In the genomic region with DNA sequence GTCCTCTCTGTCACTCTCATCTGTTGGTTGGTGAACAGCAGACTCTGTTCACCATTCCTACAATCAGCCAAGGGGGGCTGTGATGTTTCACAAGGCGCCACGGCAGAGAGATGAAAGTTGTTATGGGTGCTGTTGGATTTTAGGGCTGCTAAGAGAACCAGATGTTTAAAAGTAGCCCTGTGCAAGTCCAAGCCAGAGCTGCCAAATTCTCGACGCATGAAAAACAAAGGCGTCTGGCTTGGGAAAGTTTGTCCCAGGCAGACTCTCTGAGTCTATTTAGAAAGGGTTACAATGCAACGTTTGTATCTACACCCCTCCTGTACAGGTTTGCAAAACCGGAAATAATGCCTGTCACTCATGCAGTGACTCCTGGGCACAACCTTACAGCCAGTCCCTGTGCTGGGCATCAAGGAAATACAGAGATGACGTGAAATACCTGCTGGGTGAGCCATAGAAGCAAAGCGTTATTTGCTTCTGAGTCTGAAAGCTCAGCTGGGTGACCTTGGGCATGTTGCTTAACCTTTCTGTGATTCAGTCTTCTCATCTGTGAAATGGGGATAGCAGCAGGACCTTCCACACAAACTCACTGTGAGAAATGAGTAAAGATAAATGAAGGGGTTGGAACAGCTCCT, we compare ENCODE assay signal across 2 cellular contexts.
TF ChIP-seq lines count a peak whose summit lies in the region.

No MANE protein-coding gene starts in this region.

TF ChIP-seq in SK-N-SH, 30 proteins besides CTCF, POLR2A, EP300 and RAD21 (continued from another document):
- no peak for TF ChIP-seq IRF3 (IDR thresholded peaks at IDR 0.05; ENCODE audit: low read depth, low read length)
- no peak for TF ChIP-seq TCF12 (IDR thresholded peaks at IDR 0.05)
- no peak for TF ChIP-seq PBX3 (IDR thresholded peaks at IDR 0.05)
- TF ChIP-seq FOXM1 (IDR thresholded peaks at IDR 0.05; ENCODE audit: low read depth): no peak
- no peak for TF ChIP-seq RFX5 (IDR thresholded peaks at IDR 0.05; ENCODE audit: low read length)
- TF ChIP-seq TEAD4 (IDR thresholded peaks at IDR 0.05; ENCODE audit: borderline replicate concordance, insufficient read depth): no peak
- TF ChIP-seq, protein P1, sequence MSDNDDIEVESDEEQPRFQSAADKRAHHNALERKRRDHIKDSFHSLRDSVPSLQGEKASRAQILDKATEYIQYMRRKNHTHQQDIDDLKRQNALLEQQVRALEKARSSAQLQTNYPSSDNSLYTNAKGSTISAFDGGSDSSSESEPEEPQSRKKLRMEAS (IDR thresholded peaks at IDR 0.05; ENCODE audit: low read depth): no peak
TF ChIP-seq in SK-N-SH: peak in this region for 0.

TF ChIP-seq in SK-N-SH treated with all-trans-retinoic acid at 6 μM for 48 hours, 23 proteins besides CTCF, POLR2A, EP300 and RAD21 (continued from another document):
- TF ChIP-seq BACH2 (CRISPR knock-in tag; IDR thresholded peaks at IDR 0.05; ENCODE audit: borderline replicate concordance) (no peak), ZC3H10 (CRISPR knock-in tag; IDR thresholded peaks at IDR 0.05) (no peak), GLIS3 (CRISPR knock-in tag; IDR thresholded peaks at IDR 0.05) (no peak), PPARA (CRISPR knock-in tag; IDR thresholded peaks at IDR 0.05; ENCODE audit: borderline replicate concordance) (no peak), RARB (CRISPR knock-in tag; IDR thresholded peaks at IDR 0.05) (no peak), ZFP30 (CRISPR knock-in tag; IDR thresholded peaks at IDR 0.05) (no peak)
- TF ChIP-seq, protein P2, sequence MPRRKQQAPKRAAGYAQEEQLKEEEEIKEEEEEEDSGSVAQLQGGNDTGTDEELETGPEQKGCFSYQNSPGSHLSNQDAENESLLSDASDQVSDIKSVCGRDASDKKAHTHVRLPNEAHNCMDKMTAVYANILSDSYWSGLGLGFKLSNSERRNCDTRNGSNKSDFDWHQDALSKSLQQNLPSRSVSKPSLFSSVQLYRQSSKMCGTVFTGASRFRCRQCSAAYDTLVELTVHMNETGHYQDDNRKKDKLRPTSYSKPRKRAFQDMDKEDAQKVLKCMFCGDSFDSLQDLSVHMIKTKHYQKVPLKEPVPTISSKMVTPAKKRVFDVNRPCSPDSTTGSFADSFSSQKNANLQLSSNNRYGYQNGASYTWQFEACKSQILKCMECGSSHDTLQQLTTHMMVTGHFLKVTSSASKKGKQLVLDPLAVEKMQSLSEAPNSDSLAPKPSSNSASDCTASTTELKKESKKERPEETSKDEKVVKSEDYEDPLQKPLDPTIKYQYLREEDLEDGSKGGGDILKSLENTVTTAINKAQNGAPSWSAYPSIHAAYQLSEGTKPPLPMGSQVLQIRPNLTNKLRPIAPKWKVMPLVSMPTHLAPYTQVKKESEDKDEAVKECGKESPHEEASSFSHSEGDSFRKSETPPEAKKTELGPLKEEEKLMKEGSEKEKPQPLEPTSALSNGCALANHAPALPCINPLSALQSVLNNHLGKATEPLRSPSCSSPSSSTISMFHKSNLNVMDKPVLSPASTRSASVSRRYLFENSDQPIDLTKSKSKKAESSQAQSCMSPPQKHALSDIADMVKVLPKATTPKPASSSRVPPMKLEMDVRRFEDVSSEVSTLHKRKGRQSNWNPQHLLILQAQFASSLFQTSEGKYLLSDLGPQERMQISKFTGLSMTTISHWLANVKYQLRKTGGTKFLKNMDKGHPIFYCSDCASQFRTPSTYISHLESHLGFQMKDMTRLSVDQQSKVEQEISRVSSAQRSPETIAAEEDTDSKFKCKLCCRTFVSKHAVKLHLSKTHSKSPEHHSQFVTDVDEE (CRISPR knock-in tag; IDR thresholded peaks at IDR 0.05): no peak
